ENCODE assay signal across 8 cellular contexts in genomic region chr11:61777234-61778090, GRCh38. TPM values are rescaled to one million over a fixed set of nuclear protein-coding genes. Genes with fewer than 3 reads are reported as not detected.
DNase-seq lines count a peak whose midpoint lies in the region; ATAC-seq lines count a peak whose summit lies in the region.

No MANE protein-coding gene starts in this region.

- H3K27me3 ChIP-seq in CD8-positive, alpha-beta memory T cell (ENCODE audit: insufficient read depth, low read length, poor library complexity, severe bottlenecking) = no peaks in the 10 kb centered on the region

- H3K4me3 Mint-ChIP-seq in CD8-positive, alpha-beta memory T cell = peak overlapping the region; percentile 45 to 77 (median 60)

- peak overlapping the region; percentile 26 for H3K4me3 ChIP-seq in CD8-positive, alpha-beta memory T cell (ENCODE audit: low read length)

- no peaks in the 10 kb centered on the region for H3K9me3 Mint-ChIP-seq in CD8-positive, alpha-beta memory T cell

- peak overlapping the region in 2 of 8 donors; percentile 33 to 66 for H3K27ac Mint-ChIP-seq in CD8-positive, alpha-beta memory T cell

- no peaks in the 10 kb centered on the region for H3K36me3 ChIP-seq in CD8-positive, alpha-beta memory T cell (ENCODE audit: insufficient read depth, low read length)

- POLR2A ChIA-PET in CD8-positive, alpha-beta memory T cell (lab: Charles Lee) = no interaction called here

- no peak overlapping the region for H3K27ac ChIP-seq in CD8-positive, alpha-beta memory T cell (ENCODE audit: low read depth, low read length)

- no peak for ATAC-seq in HG02981 (IDR thresholded peaks at IDR 0.05; ENCODE audit: unreplicated experiment)

- CTCF ChIA-PET in CD8-positive, alpha-beta memory T cell (lab: Charles Lee) = no interaction called here

- H3K4me1 Mint-ChIP-seq in CD8-positive, alpha-beta memory T cell = peaks cover 10 to 23% (median 19%) of the 10 kb centered on the region in 3 donors

- peaks cover 7% of the 10 kb centered on the region for H3K4me1 ChIP-seq in CD8-positive, alpha-beta memory T cell (ENCODE audit: insufficient read depth, low read length)

- DNase-seq in CD8-positive, alpha-beta memory T cell = peak; percentile 43 to 73 (median 58)
- DNase-seq in activated CD4-positive, alpha-beta T cell treated with anti-CD3 and anti-CD28 coated beads for 1 hour = peak; percentile 53
- peak; percentile 50 for DNase-seq in central memory CD4-positive, alpha-beta T cell
- peak; percentile 29 for DNase-seq in occipital lobe (lab: John Stamatoyannopoulos, UW)
- no peak for DNase-seq in NCI-H2227 (lab: John Stamatoyannopoulos, UW; ENCODE audit: unreplicated experiment)
- no peak for DNase-seq in SKM-1 (lab: John Stamatoyannopoulos, UW; ENCODE audit: unreplicated experiment)
- DNase-seq in NCI-H2196 (lab: John Stamatoyannopoulos, UW; ENCODE audit: unreplicated experiment) = no peak

- no peaks in the 10 kb centered on the region for H3K9me3 ChIP-seq in CD8-positive, alpha-beta memory T cell (ENCODE audit: low read length)

- peaks cover 0 to 4% of the 10 kb centered on the region in 2 donors for H3K27me3 Mint-ChIP-seq in CD8-positive, alpha-beta memory T cell

- H3K36me3 Mint-ChIP-seq in CD8-positive, alpha-beta memory T cell = no peaks in the 10 kb centered on the region

RNA-seq across cellular contexts. Expression of gene TMEM258, which starts 14.9 kb away (rescaled TPM):
- total RNA-seq in CD8-positive, alpha-beta memory T cell = 100 to 1,000 TPM; 148 to 152 TPM
- 258 TPM for polyA plus RNA-seq in CD8-positive, alpha-beta memory T cell
- 39.6 TPM for total RNA-seq in occipital lobe

RNA-seq across cellular contexts. Expression of gene FEN1, which starts 15.2 kb away (rescaled TPM):
- total RNA-seq in CD8-positive, alpha-beta memory T cell = 100 to 1,000 TPM; 112 to 121 TPM
- polyA plus RNA-seq in CD8-positive, alpha-beta memory T cell = 15.4 TPM
- 13.3 TPM for total RNA-seq in occipital lobe

RNA-seq across cellular contexts. Expression of gene MYRF, which starts 25.0 kb away (rescaled TPM):
- total RNA-seq in CD8-positive, alpha-beta memory T cell = under 1 TPM; 0.70 to 0.93 TPM
- 0.63 TPM for polyA plus RNA-seq in CD8-positive, alpha-beta memory T cell
- total RNA-seq in occipital lobe = 0.94 TPM

RNA-seq across cellular contexts. Expression of gene FADS1, which starts 39.3 kb away (rescaled TPM):
- total RNA-seq in CD8-positive, alpha-beta memory T cell = 1 to 10 TPM; 6.3 TPM
- polyA plus RNA-seq in CD8-positive, alpha-beta memory T cell = 1.4 TPM
- 85.0 TPM for total RNA-seq in occipital lobe

RNA-seq across cellular contexts. Expression of gene FADS2, which starts 50.6 kb away (rescaled TPM):
- 1 to 10 TPM; 7.2 to 10.0 TPM for total RNA-seq in CD8-positive, alpha-beta memory T cell
- 0.98 TPM for polyA plus RNA-seq in CD8-positive, alpha-beta memory T cell
- total RNA-seq in occipital lobe = 109 TPM

Comparison
In these comparisons a context has a peak if more than half of its experiments do, and no peak if none do; other contexts are left out.
1. DNase-seq: peak in CD8-positive, alpha-beta memory T cell (5 of 5), activated CD4-positive, alpha-beta T cell treated with anti-CD3 and anti-CD28 coated beads for 1 hour (single experiment), central memory CD4-positive, alpha-beta T cell (single experiment) and occipital lobe (single experiment); none in NCI-H2227 (single experiment), SKM-1 (single experiment) and NCI-H2196 (single experiment).